In genomic region chr6:41027799-41028617, GRCh38 we compare ENCODE assay signal across 1 cellular context.
TF ChIP-seq lines count a peak whose summit lies in the region.

No MANE protein-coding gene starts in this region.

TF ChIP-seq in HepG2, 621 proteins besides CTCF, POLR2A, EP300 and RAD21 (continued from another document and continues in another):
- TF ChIP-seq ZNF34 (CRISPR knock-in tag; IDR thresholded peaks at IDR 0.05; ENCODE audit: borderline replicate concordance) (peak; percentile 91), ZSCAN22 (CRISPR knock-in tag; IDR thresholded peaks at IDR 0.05) (no peak), MXI1 (IDR thresholded peaks at IDR 0.05; ENCODE audit: borderline replicate concordance, low read depth, low read length) (peak; percentile 44; the same call in 1 of the 3 replicates), MAFK (conservative IDR thresholded peaks at IDR 0.05 in 1 of 2, IDR thresholded peaks at IDR 0.05 in 1 of 2; ENCODE audit: low read length in 2 of 2) (no peak), ZNF557 (CRISPR knock-in tag; IDR thresholded peaks at IDR 0.05) (no peak), ZBTB43 (CRISPR knock-in tag; conservative IDR thresholded peaks at IDR 0.05) (0 out of 2 replicates have a peak, but pooled peaks have one; percentile 29), CEBPB (IDR thresholded peaks at IDR 0.05; ENCODE audit: borderline replicate concordance, low read depth, low read length) (no peak), ZFP36 (IDR thresholded peaks at IDR 0.05; ENCODE audit: borderline replicate concordance, low read depth, low read length, partially characterized antibody) (no peak), GATAD1 (CRISPR knock-in tag; IDR thresholded peaks at IDR 0.05) (no peak), ZBTB39 (CRISPR knock-in tag; IDR thresholded peaks at IDR 0.05) (no peak), ZNF136 (CRISPR knock-in tag; IDR thresholded peaks at IDR 0.05; ENCODE audit: low read depth) (no peak), ADNP (CRISPR knock-in tag; IDR thresholded peaks at IDR 0.05) (no peak), SALL1 (CRISPR knock-in tag; IDR thresholded peaks at IDR 0.05) (peak; percentile 88), AFF4 (CRISPR knock-in tag; IDR thresholded peaks at IDR 0.05) (no peak), IRX3 (CRISPR knock-in tag; IDR thresholded peaks at IDR 0.05; ENCODE audit: borderline replicate concordance, low read depth) (no peak), ZNF652 (CRISPR knock-in tag; IDR thresholded peaks at IDR 0.05; ENCODE audit: borderline replicate concordance, low read depth) (no peak), SSRP1 (CRISPR knock-in tag; IDR thresholded peaks at IDR 0.05) (0 out of 2 replicates have a peak, but pooled peaks have one; percentile 63), ZNF672 (CRISPR knock-in tag; IDR thresholded peaks at IDR 0.05) (no peak), ZNF512B (CRISPR knock-in tag; IDR thresholded peaks at IDR 0.05; ENCODE audit: borderline replicate concordance) (peak; percentile 87; the same call in 1 of the 2 replicates), GTF2F1 (IDR thresholded peaks at IDR 0.05; ENCODE audit: low read length) (no peak), THAP7 (CRISPR knock-in tag; IDR thresholded peaks at IDR 0.05) (peak; percentile 87; the same call in 1 of the 2 replicates), ATF5 (CRISPR knock-in tag; IDR thresholded peaks at IDR 0.05; ENCODE audit: low read depth) (no peak), PRMT3 (CRISPR knock-in tag; IDR thresholded peaks at IDR 0.05; ENCODE audit: borderline replicate concordance, low read depth) (no peak), ZNF615 (CRISPR knock-in tag; IDR thresholded peaks at IDR 0.05; ENCODE audit: borderline replicate concordance) (no peak), CHD2 (IDR thresholded peaks at IDR 0.05; ENCODE audit: low read depth, low read length) (no peak), ZNF775 (CRISPR knock-in tag; IDR thresholded peaks at IDR 0.05; ENCODE audit: borderline replicate concordance) (no peak), ZNF530 (CRISPR knock-in tag; IDR thresholded peaks at IDR 0.05; ENCODE audit: low read depth) (no peak), ZNF713 (CRISPR knock-in tag; IDR thresholded peaks at IDR 0.05) (peak; percentile 58; the same call in 1 of the 2 replicates), ZNF33A (CRISPR knock-in tag; IDR thresholded peaks at IDR 0.05; ENCODE audit: borderline replicate concordance) (no peak), CENPBD1 (CRISPR knock-in tag; IDR thresholded peaks at IDR 0.05; ENCODE audit: borderline replicate concordance, low read depth) (no peak), FOXK2 (IDR thresholded peaks at IDR 0.05) (no peak), ZBTB4 (CRISPR knock-in tag; IDR thresholded peaks at IDR 0.05; ENCODE audit: borderline replicate concordance) (peak; percentile 77; the same call in 1 of the 2 replicates), HMGXB4 (CRISPR knock-in tag; IDR thresholded peaks at IDR 0.05; ENCODE audit: borderline replicate concordance in 1 of 2, low read depth in 1 of 2) (peak; percentile 84 to 88; a peak in 3 of 4 replicates), ZFP36L1 (CRISPR knock-in tag; IDR thresholded peaks at IDR 0.05) (0 out of 2 replicates have a peak, but pooled peaks have one; percentile 42), SAFB2 (CRISPR knock-in tag; IDR thresholded peaks at IDR 0.05; ENCODE audit: borderline replicate concordance, low read depth) (peak; percentile 51; the same call in 1 of the 2 replicates), THAP8 (CRISPR knock-in tag; IDR thresholded peaks at IDR 0.05; ENCODE audit: borderline replicate concordance) (peak; percentile 54; the same call in 1 of the 2 replicates), RFX1 (IDR thresholded peaks at IDR 0.05) (no peak), PHF20 (CRISPR knock-in tag; IDR thresholded peaks at IDR 0.05) (no peak), POLR2AphosphoS5 (IDR thresholded peaks at IDR 0.05; ENCODE audit: low read depth, low read length) (no peak), ZBTB1 (CRISPR knock-in tag; IDR thresholded peaks at IDR 0.05; ENCODE audit: borderline replicate concordance) (no peak), ZNF619 (CRISPR knock-in tag; IDR thresholded peaks at IDR 0.05) (peak; percentile 20), NFE2 (CRISPR knock-in tag; IDR thresholded peaks at IDR 0.05) (no peak), ARNT2 (CRISPR knock-in tag; IDR thresholded peaks at IDR 0.05; ENCODE audit: low read depth) (peak; percentile 82; the same call in 1 of the 2 replicates), HNRNPUL1 (IDR thresholded peaks at IDR 0.05; ENCODE audit: low read depth, low read length) (no peak), ZNF879 (CRISPR knock-in tag; IDR thresholded peaks at IDR 0.05) (no peak)
